Comparison of ENCODE assay signal across 8 cellular contexts in the genomic region with DNA sequence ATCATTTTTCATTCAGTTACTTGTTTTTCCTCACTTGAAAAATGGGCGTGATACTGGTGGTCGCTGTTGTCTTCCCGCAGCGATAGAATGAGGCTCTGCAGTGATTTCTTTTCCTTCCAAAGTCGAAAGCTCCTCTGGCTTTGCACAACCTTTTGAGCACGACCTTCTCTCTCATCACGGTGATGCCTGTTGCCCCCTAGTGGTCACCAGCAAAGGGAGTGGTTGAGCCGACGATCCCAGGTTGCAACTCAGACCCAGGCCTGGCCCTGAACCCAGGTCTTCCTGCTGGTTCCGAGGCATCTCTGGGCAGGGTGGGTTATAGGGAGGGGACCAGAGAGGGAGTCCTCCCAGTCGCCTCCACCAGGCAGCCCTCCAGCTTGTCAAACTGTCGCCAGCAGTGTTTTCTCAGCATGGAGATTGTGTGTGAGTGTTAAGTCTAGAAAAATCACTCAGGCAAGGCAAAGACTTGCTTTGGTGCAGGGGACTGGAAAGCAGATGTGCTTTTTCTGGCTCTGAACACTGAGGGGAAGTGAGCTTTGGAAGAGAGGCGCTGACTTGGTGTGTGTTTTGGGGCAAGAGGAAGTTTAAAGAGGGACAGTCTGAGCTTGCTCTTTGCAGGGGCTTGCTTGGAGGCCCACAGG.
DNase-seq lines count a peak whose midpoint lies in the region; ATAC-seq and TF ChIP-seq lines count a peak whose summit lies in the region.

No MANE protein-coding gene starts in this region.

- H3K4me1 Mint-ChIP-seq in stimulated activated effector memory CD8-positive, alpha-beta T cell treated with anti-CD3 and anti-CD28 coated beads, Interleukin-12 subunit alpha, Interleukin-12 subunit beta, amount 100 ng/mL, for 72 hours = no peaks in the 10 kb centered on the region

- no peaks in the 10 kb centered on the region for H3K9me3 ChIP-seq in muscle layer of duodenum (ENCODE audit: control insufficient read depth in 1 of 2, low read length in 2 of 2)

- peaks cover 0 to 6% of the 10 kb centered on the region in 2 donors for H3K4me1 ChIP-seq in muscle layer of duodenum (ENCODE audit: control insufficient read depth in 1 of 2, insufficient read depth in 2 of 2, low read length in 2 of 2)

- H3K27me3 ChIP-seq in BJ (ENCODE audit: control insufficient read depth, insufficient read depth, low read length) (peaks cover 3% of the 10 kb centered on the region; the same call in 1 of the 2 replicates), H7 (ENCODE audit: control insufficient read depth, insufficient read depth, low read length) (peaks cover 3% of the 10 kb centered on the region; the same call in 1 of the 2 replicates), muscle layer of duodenum (ENCODE audit: low read depth, low read length) (no peaks in the 10 kb centered on the region)

- peak; percentile 75 for ATAC-seq in stimulated activated effector memory CD8-positive, alpha-beta T cell treated with anti-CD3 and anti-CD28 coated beads, Interleukin-12 subunit alpha, Interleukin-12 subunit beta, amount 100 ng/mL, for 72 hours

- peak overlapping the region; percentile 30 for H3K4me3 ChIP-seq in BJ (ENCODE audit: low read depth, low read length)
- H3K4me3 ChIP-seq in H7 (ENCODE audit: insufficient read depth, low read depth, low read length) = peak overlapping the region; percentile 25
- peak overlapping the region; percentile 51 for H3K4me3 ChIP-seq in epithelial cell of proximal tubule (ENCODE audit: low read depth, low read length)
- H3K4me3 ChIP-seq in muscle layer of duodenum (ENCODE audit: low read depth in 1 of 2, low read length in 2 of 2) = peak overlapping the region; percentile 45 to 58

- no peak overlapping the region for H3K27ac Mint-ChIP-seq in stimulated activated effector memory CD8-positive, alpha-beta T cell treated with anti-CD3 and anti-CD28 coated beads, Interleukin-12 subunit alpha, Interleukin-12 subunit beta, amount 100 ng/mL, for 72 hours

- H3K4me3 Mint-ChIP-seq in stimulated activated effector memory CD8-positive, alpha-beta T cell treated with anti-CD3 and anti-CD28 coated beads, Interleukin-12 subunit alpha, Interleukin-12 subunit beta, amount 100 ng/mL, for 72 hours = no peak overlapping the region

- H3K9me3 Mint-ChIP-seq in stimulated activated effector memory CD8-positive, alpha-beta T cell treated with anti-CD3 and anti-CD28 coated beads, Interleukin-12 subunit alpha, Interleukin-12 subunit beta, amount 100 ng/mL, for 72 hours = peaks cover 2% of the 10 kb centered on the region

- H3K36me3 ChIP-seq in BJ (ENCODE audit: control insufficient read depth, insufficient read depth, low read length) (no peaks in the 10 kb centered on the region), H7 (replicated peaks; ENCODE audit: control insufficient read depth, insufficient read depth, low read length) (no peaks in the 10 kb centered on the region), muscle layer of duodenum (ENCODE audit: control insufficient read depth in 1 of 2, insufficient read depth in 2 of 2, low read length in 2 of 2) (no peaks in the 10 kb centered on the region)

- H3K27ac ChIP-seq in muscle layer of duodenum (ENCODE audit: low read length) = no peak overlapping the region

- TF ChIP-seq CTCF in BJ (IDR thresholded peaks at IDR 0.05; ENCODE audit: insufficient read depth, low read depth, low read length) = peak; percentile 93
- TF ChIP-seq CTCF in epithelial cell of proximal tubule (conservative IDR thresholded peaks at IDR 0.05; ENCODE audit: low read depth, low read length) = peak; percentile 93

- DNase-seq in BJ (ENCODE audit: low read depth) = no peak
- DNase-seq in H7 = peak; percentile 87
- DNase-seq in NCI-H774 (lab: John Stamatoyannopoulos, UW) = peak; percentile 36
- DNase-seq in activated CD8-positive, alpha-beta memory T cell treated with anti-CD3 and anti-CD28 coated beads, Interleukin-2, amount 50 U/mL, for 24 hours (ENCODE audit: extremely low read depth) = peak; percentile 8
- DNase-seq in epithelial cell of proximal tubule (ENCODE audit: low read depth) = peak; percentile 4
- DNase-seq in stimulated activated effector memory CD8-positive, alpha-beta T cell treated with anti-CD3 and anti-CD28 coated beads, Interleukin-12 subunit alpha, Interleukin-12 subunit beta, amount 100 ng/mL, for 72 hours (ENCODE audit: low spot score in 2 of 2) = peak; percentile 16 to 63
- no peak for DNase-seq in mesenteric fat pad (ENCODE audit: low spot score)

- CTCF ChIA-PET in BJ (lab: Yijun Ruan, JAX) = interaction anchor here (0.6 to 3.4 kb wide), 60 partner anchors 9 to 597 kb away, joined by 3 to 35 read pairs (median 4); no protein-coding TSS in a partner anchor

- POLR2A ChIA-PET in BJ (lab: Charles Lee) = no interaction called here

- no peaks in the 10 kb centered on the region for H3K36me3 Mint-ChIP-seq in stimulated activated effector memory CD8-positive, alpha-beta T cell treated with anti-CD3 and anti-CD28 coated beads, Interleukin-12 subunit alpha, Interleukin-12 subunit beta, amount 100 ng/mL, for 72 hours

Comparison
In these comparisons a context has a peak if more than half of its experiments do, and no peak if none do; other contexts are left out.
1. DNase-seq: peak in H7 (single experiment), NCI-H774 (single experiment), activated CD8-positive, alpha-beta memory T cell treated with anti-CD3 and anti-CD28 coated beads, Interleukin-2, amount 50 U/mL, for 24 hours (single experiment), epithelial cell of proximal tubule (single experiment) and stimulated activated effector memory CD8-positive, alpha-beta T cell treated with anti-CD3 and anti-CD28 coated beads, Interleukin-12 subunit alpha, Interleukin-12 subunit beta, amount 100 ng/mL, for 72 hours (2 of 2); none in BJ (single experiment) and mesenteric fat pad (single experiment).
2. Peak in every context shown above with its lines, with median percentiles within 50 percentile points of each other: H3K4me3 ChIP-seq.